ENCODE assay signal across 9 cellular contexts in the genomic region with DNA sequence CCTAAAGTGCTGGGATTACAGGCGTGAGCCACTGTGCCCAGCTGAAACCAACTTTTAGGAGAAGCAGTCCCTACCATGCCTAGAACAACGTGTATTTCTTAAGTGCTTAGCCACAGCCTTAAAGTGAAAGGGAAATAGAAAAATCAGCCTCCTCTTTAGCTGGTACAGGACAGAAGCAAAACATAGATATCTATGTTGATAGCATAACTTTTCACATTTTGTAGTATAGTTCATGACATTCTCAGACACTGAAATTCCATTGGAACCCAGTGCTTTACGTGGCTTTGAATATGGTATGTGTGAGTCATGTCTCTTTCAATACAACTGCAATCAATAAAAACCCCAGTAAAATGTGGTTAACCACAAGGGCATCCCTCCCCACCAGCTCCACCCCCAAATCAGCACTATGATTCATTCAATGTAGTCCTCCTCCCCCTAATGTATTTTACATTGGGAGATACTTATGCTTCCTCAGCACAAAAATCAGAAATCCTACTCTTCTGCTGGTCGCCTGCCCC. TPM values are rescaled to one million over a fixed set of nuclear protein-coding genes. Genes with fewer than 3 reads are reported as not detected.
DNase-seq lines count a peak whose midpoint lies in the region; ATAC-seq and TF ChIP-seq lines count a peak whose summit lies in the region.
"Had no signal": no experiment of that assay in that cellular context is flagged by ENCODE, and none has a peak within 500 bp of the region (broad histone marks: within the 10 kb centered on the region; RNA-seq: fewer than 3 reads in every experiment).

No MANE protein-coding gene starts in this region.

- no peak overlapping the region for H3K27ac Mint-ChIP-seq in CD4-positive, alpha-beta T cell
- H3K27ac Mint-ChIP-seq in activated CD4-positive, alpha-beta memory T cell treated with anti-CD3 and anti-CD28 coated beads, Interleukin-2, amount 10 ng/mL, durations not matched to agents 7 days and 5 days = peak overlapping the region; percentile 14

- intact Hi-C loops in CD4-positive, alpha-beta T cell (cut with DNase I, micrococcal nuclease) = no loop called here
- intact Hi-C loops in cardiac septum (cut with DNase I) = no loop called here

- no peak for TF ChIP-seq CTCF in CD4-positive, alpha-beta T cell (IDR thresholded peaks at IDR 0.05)
- no peak for TF ChIP-seq CTCF in foreskin fibroblast (IDR thresholded peaks at IDR 0.05; ENCODE audit: low read depth, low read length)

- CTCF ChIA-PET in CD4-positive, alpha-beta T cell (lab: Charles Lee) = no interaction called here
- CTCF ChIA-PET in activated CD4-positive, alpha-beta memory T cell treated with anti-CD3 and anti-CD28 coated beads, Interleukin-2, amount 10 ng/mL, durations not matched to agents 7 days and 5 days (lab: Charles Lee) = interaction anchor here (0.9 to 1.2 kb wide), 2 partner anchors 38 to 47 kb away, joined by 3 to 4 read pairs; no protein-coding TSS in a partner anchor

- ATAC-seq in CD4-positive, alpha-beta T cell (ENCODE audit: poor library complexity) = peak; percentile 73
- peak; percentile 87 for ATAC-seq in GM21619 (IDR thresholded peaks at IDR 0.05; ENCODE audit: unreplicated experiment)

- no peaks in the 10 kb centered on the region for H3K9me3 ChIP-seq in CD4-positive, alpha-beta T cell (ENCODE audit: control insufficient read depth, low read length)

- H3K36me3 Mint-ChIP-seq in CD4-positive, alpha-beta T cell (ENCODE audit: low read depth) = no peaks in the 10 kb centered on the region
- H3K36me3 Mint-ChIP-seq in activated CD4-positive, alpha-beta memory T cell treated with anti-CD3 and anti-CD28 coated beads, Interleukin-2, amount 10 ng/mL, durations not matched to agents 7 days and 5 days (ENCODE audit: low read depth) = no peaks in the 10 kb centered on the region

- no peak overlapping the region for H3K27ac ChIP-seq in CD4-positive, alpha-beta T cell (ENCODE audit: low read depth, low read length)

- no peaks in the 10 kb centered on the region for H3K27me3 ChIP-seq in CD4-positive, alpha-beta T cell (ENCODE audit: control insufficient read depth, insufficient read depth, low read length)

- POLR2A ChIA-PET in CD4-positive, alpha-beta T cell (lab: Charles Lee) = interaction anchor here (1.3 kb wide), 1 partner anchor 12 kb away, joined by 3 read pairs; no protein-coding TSS in a partner anchor
- POLR2A ChIA-PET in activated CD4-positive, alpha-beta memory T cell treated with anti-CD3 and anti-CD28 coated beads, Interleukin-2, amount 10 ng/mL, durations not matched to agents 7 days and 5 days (lab: Charles Lee) = interaction anchor here (1.2 kb wide), 1 partner anchor 92 kb away, joined by 3 read pairs; a partner anchor contains a TSS

- no peak overlapping the region for H3K4me3 ChIP-seq in Jurkat, Clone E6-1 (ENCODE audit: low read length)
- H3K4me3 ChIP-seq in foreskin fibroblast (ENCODE audit: low read depth in 1 of 2, low read length in 2 of 2) = peak overlapping the region in 1 of 2 donors; percentile 7
- H3K4me3 ChIP-seq: skin epidermis had no signal

- DNase-seq in CD4-positive, alpha-beta T cell = peak in 8 of 10 experiments; percentile 3 to 38 (median 18)
- DNase-seq in Jurkat, Clone E6-1 (ENCODE audit: low read depth, low spot score) = peak; percentile 63
- DNase-seq in activated CD4-positive, alpha-beta memory T cell treated with anti-CD3 and anti-CD28 coated beads, Interleukin-2, amount 10 ng/mL, durations not matched to agents 7 days and 5 days = peak; percentile 68
- peak; percentile 94 to 96 for DNase-seq in foreskin fibroblast
- DNase-seq in stimulated activated CD8-positive, alpha-beta memory T cell treated with anti-CD3 and anti-CD28 coated beads, Interleukin-4, amount 100 ng/mL, for 24 hours (ENCODE audit: low read depth) = peak; percentile 53
- DNase-seq in NCI-H2227 treated with DMSO at 0.1 percent for 48 hours (lab: John Stamatoyannopoulos, UW) = no peak
- DNase-seq in cardiac septum (ENCODE audit: low spot score) = no peak

- H3K9me3 Mint-ChIP-seq in CD4-positive, alpha-beta T cell = no peaks in the 10 kb centered on the region
- H3K9me3 Mint-ChIP-seq in activated CD4-positive, alpha-beta memory T cell treated with anti-CD3 and anti-CD28 coated beads, Interleukin-2, amount 10 ng/mL, durations not matched to agents 7 days and 5 days = no peaks in the 10 kb centered on the region

- no peak overlapping the region for H3K4me3 Mint-ChIP-seq in CD4-positive, alpha-beta T cell
- no peak overlapping the region for H3K4me3 Mint-ChIP-seq in activated CD4-positive, alpha-beta memory T cell treated with anti-CD3 and anti-CD28 coated beads, Interleukin-2, amount 10 ng/mL, durations not matched to agents 7 days and 5 days

- H3K4me1 Mint-ChIP-seq in CD4-positive, alpha-beta T cell (ENCODE audit: low read depth) = peaks cover 6% of the 10 kb centered on the region
- peaks cover 8% of the 10 kb centered on the region for H3K4me1 Mint-ChIP-seq in activated CD4-positive, alpha-beta memory T cell treated with anti-CD3 and anti-CD28 coated beads, Interleukin-2, amount 10 ng/mL, durations not matched to agents 7 days and 5 days

- H3K27me3 Mint-ChIP-seq in CD4-positive, alpha-beta T cell = peaks cover 22% of the 10 kb centered on the region
- peaks cover 44% of the 10 kb centered on the region for H3K27me3 Mint-ChIP-seq in activated CD4-positive, alpha-beta memory T cell treated with anti-CD3 and anti-CD28 coated beads, Interleukin-2, amount 10 ng/mL, durations not matched to agents 7 days and 5 days

RNA-seq across cellular contexts. Expression of a gene that starts 32.1 kb away (rescaled TPM):
- under 1 TPM; 0.11 TPM for total RNA-seq in CD4-positive, alpha-beta T cell
- not detected for polyA plus RNA-seq in Jurkat, Clone E6-1 (2012; ENCODE audit: insufficient read depth, insufficient read length)
- total RNA-seq in activated CD4-positive, alpha-beta memory T cell treated with anti-CD3 and anti-CD28 coated beads, Interleukin-2, amount 10 ng/mL, durations not matched to agents 7 days and 5 days = not detected
- total RNA-seq in cardiac septum = 40.5 TPM

Comparison
In these comparisons a context has a peak if more than half of its experiments do, and no peak if none do; other contexts are left out.
1. DNase-seq: peak in CD4-positive, alpha-beta T cell (8 of 10), Jurkat, Clone E6-1 (single experiment), activated CD4-positive, alpha-beta memory T cell treated with anti-CD3 and anti-CD28 coated beads, Interleukin-2, amount 10 ng/mL, durations not matched to agents 7 days and 5 days (single experiment), foreskin fibroblast (2 of 2) and stimulated activated CD8-positive, alpha-beta memory T cell treated with anti-CD3 and anti-CD28 coated beads, Interleukin-4, amount 100 ng/mL, for 24 hours (single experiment); none in NCI-H2227 treated with DMSO at 0.1 percent for 48 hours (single experiment) and cardiac septum (single experiment).
2. RNA of a gene that starts 32.1 kb away (total RNA-seq): 40.5 TPM in cardiac septum (single experiment); 0.11 TPM in CD4-positive, alpha-beta T cell and not detected in activated CD4-positive, alpha-beta memory T cell treated with anti-CD3 and anti-CD28 coated beads, Interleukin-2, amount 10 ng/mL, durations not matched to agents 7 days and 5 days; every median in the first group is over 10 times any median in the second.